In genomic region chr6:32442243-32442667, GRCh38 we compare ENCODE assay signal across 1 cellular context.
TF ChIP-seq lines count a peak whose summit lies in the region.

No MANE protein-coding gene starts in this region.

TF ChIP-seq in H1, 55 proteins besides CTCF, POLR2A, EP300 and RAD21 (continued from another document):
- TF ChIP-seq CHD7 (IDR thresholded peaks at IDR 0.05; ENCODE audit: insufficient replicate concordance, low read length) (no peak), SP1 (IDR thresholded peaks at IDR 0.05; ENCODE audit: low read depth, low read length) (no peak), RNF2 (IDR thresholded peaks at IDR 0.05; ENCODE audit: borderline replicate concordance, low read depth, low read length, missing control alignments, poor library complexity, severe bottlenecking) (no peak), CEBPB (IDR thresholded peaks at IDR 0.05; ENCODE audit: low read depth, low read length) (no peak), SIRT6 (IDR thresholded peaks at IDR 0.05; ENCODE audit: low read length) (no peak), JUN (IDR thresholded peaks at IDR 0.05; ENCODE audit: low read depth, low read length) (no peak), CHD2 (IDR thresholded peaks at IDR 0.05; ENCODE audit: low read length) (no peak), FOSL1 (IDR thresholded peaks at IDR 0.05; ENCODE audit: insufficient read depth, low read depth, low read length) (no peak), SRF (IDR thresholded peaks at IDR 0.05; ENCODE audit: low read depth, low read length) (no peak), HDAC2 (IDR thresholded peaks at IDR 0.05; ENCODE audit: borderline replicate concordance in 1 of 2, low read depth in 2 of 2, low read length in 2 of 2) (no peak), ATF3 (IDR thresholded peaks at IDR 0.05; ENCODE audit: insufficient read depth, low read depth, low read length) (no peak), CREB1 (IDR thresholded peaks at IDR 0.05) (no peak), YY1 (IDR thresholded peaks at IDR 0.05; ENCODE audit: low read depth, low read length) (no peak)
